ENCODE assay signal across 1 cellular context in genomic region chr12:120247183-120247582, GRCh38.
TF ChIP-seq lines count a peak whose summit lies in the region.

No MANE protein-coding gene starts in this region.

TF ChIP-seq in IMR-90, 13 proteins besides CTCF, POLR2A, EP300 and RAD21:
- TF ChIP-seq USF2 (IDR thresholded peaks at IDR 0.05; ENCODE audit: low read depth, low read length) (no peak), NFE2L2 (IDR thresholded peaks at IDR 0.05; ENCODE audit: low read depth, low read length) (no peak), RFX5 (IDR thresholded peaks at IDR 0.05; ENCODE audit: low read depth, low read length) (no peak), MAFK (IDR thresholded peaks at IDR 0.05; ENCODE audit: low read depth, low read length) (no peak), ELK1 (IDR thresholded peaks at IDR 0.05; ENCODE audit: borderline replicate concordance, low read depth, low read length) (no peak), CEBPB (IDR thresholded peaks at IDR 0.05; ENCODE audit: low read depth, low read length) (no peak), BHLHE40 (IDR thresholded peaks at IDR 0.05; ENCODE audit: low read depth, low read length) (no peak), MXI1 (IDR thresholded peaks at IDR 0.05; ENCODE audit: borderline replicate concordance, low read depth, low read length) (no peak), RCOR1 (IDR thresholded peaks at IDR 0.05; ENCODE audit: insufficient replicate concordance, low read length) (no peak)
